In genomic region chr1:78043436-78043835, GRCh38 we compare ENCODE assay signal across 19 cellular contexts. TPM values are rescaled to one million over a fixed set of nuclear protein-coding genes. Genes with fewer than 3 reads are reported as not detected.
"Had no signal": no experiment of that assay in that cellular context is flagged by ENCODE, and none has a peak within 500 bp of the region (broad histone marks: within the 10 kb centered on the region; RNA-seq: fewer than 3 reads in every experiment).

No MANE protein-coding gene starts in this region.

- DNase-seq: activated B cell treated with CpG ODN at 0.5 μM for 24 hours; activated CD4-positive, alpha-beta T cell treated with anti-CD3 and anti-CD28 coated beads for 1 hour; activated CD4-positive, alpha-beta T cell treated with anti-CD3 and anti-CD28 coated beads, Interleukin-2, amount 10 ng/mL, durations not matched to agents 24 days and 14 days; activated CD4-positive, alpha-beta T cell treated with anti-CD3 and anti-CD28 coated beads, Interleukin-2, amount 50 U/mL, for 48 hours; activated CD8-positive, alpha-beta memory T cell treated with anti-CD3 and anti-CD28 coated beads, Interleukin-2, amount 10 ng/mL, durations not matched to agents 7 days and 5 days; activated effector memory CD4-positive, alpha-beta T cell treated with Interleukin-2 at 50 U/mL for 16 hours; activated naive CD4-positive, alpha-beta T cell; activated T-cell treated with anti-CD3 and anti-CD28 coated beads, Interleukin-2, amount 50 U/mL, for 24 hours; amniotic stem cell; NCI-H1105 treated with DMSO at 0.1 percent for 48 hours; NCI-H1436 treated with DMSO at 0.1 percent for 48 hours; NCI-H187; NCI-H2081; NCI-H510A treated with DMSO at 0.1 percent for 48 hours; NCI-H69; PC-9; SIG-M5; T-helper 9 cell had no signal

- H3K9me3 ChIP-seq: ascending aorta had no signal

- H3K4me2 ChIP-seq: PC-9 had no signal

- H3K27ac ChIP-seq: ascending aorta, PC-9 had no signal

- H3K36me3 ChIP-seq: ascending aorta had no signal

- H3K4me3 ChIP-seq: ascending aorta, PC-9 had no signal

- ATAC-seq: activated CD8-positive, alpha-beta memory T cell treated with anti-CD3 and anti-CD28 coated beads, Interleukin-2, amount 10 ng/mL, durations not matched to agents 7 days and 5 days had no signal

- H3K27me3 ChIP-seq: ascending aorta had no signal

RNA-seq across cellular contexts. Expression of gene GIPC2, which starts 2.3 kb away (rescaled TPM):
- total RNA-seq: activated B cell treated with CpG ODN at 0.5 μM for 24 hours; activated CD4-positive, alpha-beta T cell treated with anti-CD3 and anti-CD28 coated beads, Interleukin-2, amount 10 ng/mL, durations not matched to agents 24 days and 14 days had no signal
